ENCODE assay signal across 12 cellular contexts in genomic region chr14:103220982-103221641, GRCh38.
DNase-seq lines count a peak whose midpoint lies in the region; ATAC-seq and TF ChIP-seq lines count a peak whose summit lies in the region.
"Had no signal": no experiment of that assay in that cellular context is flagged by ENCODE, and none has a peak within 500 bp of the region (broad histone marks: within the 10 kb centered on the region; RNA-seq: fewer than 3 reads in every experiment).

No MANE protein-coding gene starts in this region.

- H3K27me3 Mint-ChIP-seq in activated naive CD8-positive, alpha-beta T cell treated with anti-CD3 and anti-CD28 coated beads, Interleukin-2, amount 50 U/mL, for 24 hours, result peaks cover 45% of the 10 kb centered on the region

- peak overlapping the region; percentile 60 for H2AFZ ChIP-seq in ACC112 (ENCODE audit: low read length, unreplicated experiment)

- intact Hi-C loops in left ventricle myocardium superior (cut with micrococcal nuclease) (no loop called here), prostate gland (cut with DNase I) (no loop called here), left lung (cut with DNase I) (no loop called here)

- H3K4me1 ChIP-seq in ACC112 (ENCODE audit: control insufficient read depth, insufficient read depth, low read length, unreplicated experiment) (no peaks in the 10 kb centered on the region), prostate gland (replicated peaks) (no peaks in the 10 kb centered on the region), left lung (peaks cover 4 to 7% of the 10 kb centered on the region in 2 donors)
- H3K4me1 ChIP-seq: BLaER1 had no signal

- TF ChIP-seq CTCF in prostate gland (IDR thresholded peaks at IDR 0.05) (no peak), left lung (IDR thresholded peaks at IDR 0.05) (no peak)

- TF ChIP-seq POLR2A in prostate gland (IDR thresholded peaks at IDR 0.05), result no peak

- H3K79me2 ChIP-seq in ACC112 (ENCODE audit: control insufficient read depth, insufficient read depth, low read length, unreplicated experiment), result no peaks in the 10 kb centered on the region

- no peaks in the 10 kb centered on the region for H3K4me1 Mint-ChIP-seq in activated naive CD8-positive, alpha-beta T cell treated with anti-CD3 and anti-CD28 coated beads, Interleukin-2, amount 50 U/mL, for 24 hours

- no peaks in the 10 kb centered on the region for H3K9me3 Mint-ChIP-seq in activated naive CD8-positive, alpha-beta T cell treated with anti-CD3 and anti-CD28 coated beads, Interleukin-2, amount 50 U/mL, for 24 hours
- H3K9me3 Mint-ChIP-seq: T-helper 1 cell treated with Interleukin-12 subunit alpha and Interleukin-12 subunit beta and Interleukin-4 antibody, amounts not matched to agents 30 μg/mL and 1 μg/mL, for 36 hours had no signal

- H3K36me3 Mint-ChIP-seq in activated naive CD8-positive, alpha-beta T cell treated with anti-CD3 and anti-CD28 coated beads, Interleukin-2, amount 50 U/mL, for 24 hours (ENCODE audit: low read depth), result no peaks in the 10 kb centered on the region

- no peak for DNase-seq in activated naive CD8-positive, alpha-beta T cell treated with anti-CD3 and anti-CD28 coated beads, Interleukin-2, amount 50 U/mL, for 24 hours
- DNase-seq in left ventricle myocardium superior (peak; percentile 45), prostate gland (ENCODE audit: low spot score) (no peak), left lung (no peak), NCI-H345 (lab: John Stamatoyannopoulos, UW) (no peak), NCI-H1092 (lab: John Stamatoyannopoulos, UW) (no peak)
- DNase-seq: activated gamma-delta T cell, NCI-H2171 had no signal

- H3K27ac Mint-ChIP-seq in activated naive CD8-positive, alpha-beta T cell treated with anti-CD3 and anti-CD28 coated beads, Interleukin-2, amount 50 U/mL, for 24 hours, result no peak overlapping the region
- H3K27ac Mint-ChIP-seq: T-helper 1 cell treated with Interleukin-12 subunit alpha and Interleukin-12 subunit beta and Interleukin-4 antibody, amounts not matched to agents 30 μg/mL and 1 μg/mL, for 36 hours had no signal

- H3K4me3 Mint-ChIP-seq in activated naive CD8-positive, alpha-beta T cell treated with anti-CD3 and anti-CD28 coated beads, Interleukin-2, amount 50 U/mL, for 24 hours, result no peak overlapping the region
- H3K4me3 Mint-ChIP-seq: T-helper 1 cell treated with Interleukin-12 subunit alpha and Interleukin-12 subunit beta and Interleukin-4 antibody, amounts not matched to agents 30 μg/mL and 1 μg/mL, for 36 hours had no signal

- peak; percentile 33 for ATAC-seq in activated naive CD8-positive, alpha-beta T cell treated with anti-CD3 and anti-CD28 coated beads, Interleukin-2, amount 50 U/mL, for 24 hours
- no peak for ATAC-seq in left ventricle myocardium superior
- ATAC-seq in left lung, result no peak
- no peak for ATAC-seq in GM19452 (IDR thresholded peaks at IDR 0.05; ENCODE audit: unreplicated experiment)

- H3K4me3 ChIP-seq in ACC112 (ENCODE audit: low read depth, low read length), result peak overlapping the region; percentile 67
- H3K4me3 ChIP-seq in prostate gland, result peak overlapping the region; percentile 21 to 36
- peak overlapping the region in 1 of 2 donors; percentile 33 for H3K4me3 ChIP-seq in left lung
- H3K4me3 ChIP-seq: BLaER1 had no signal

- H3K27ac ChIP-seq in ACC112 (ENCODE audit: low read depth, low read length) (no peak overlapping the region), prostate gland (no peak overlapping the region), left lung (no peak overlapping the region)
- H3K27ac ChIP-seq: BLaER1 had no signal

- H3K27me3 ChIP-seq in ACC112 (ENCODE audit: insufficient read depth, low read length) (peaks cover 21% of the 10 kb centered on the region; the same call in 1 of the 2 replicates), prostate gland (replicated peaks; ENCODE audit: insufficient read depth) (no peaks in the 10 kb centered on the region), left lung (peaks cover 13 to 74% of the 10 kb centered on the region in 2 donors)

- H3K36me3 ChIP-seq in ACC112 (ENCODE audit: insufficient read depth, low read length) (no peaks in the 10 kb centered on the region), prostate gland (no peaks in the 10 kb centered on the region), left lung (no peaks in the 10 kb centered on the region)
- H3K36me3 ChIP-seq: BLaER1 had no signal

- H3K9me3 ChIP-seq in prostate gland, result no peaks in the 10 kb centered on the region
- peaks cover 0 to 9% of the 10 kb centered on the region in 2 donors for H3K9me3 ChIP-seq in left lung

- 53% methylated on average over 26 of the region's 30 CpGs for WGBS in prostate gland
